ENCODE assay signal across 19 cellular contexts in the genomic region with DNA sequence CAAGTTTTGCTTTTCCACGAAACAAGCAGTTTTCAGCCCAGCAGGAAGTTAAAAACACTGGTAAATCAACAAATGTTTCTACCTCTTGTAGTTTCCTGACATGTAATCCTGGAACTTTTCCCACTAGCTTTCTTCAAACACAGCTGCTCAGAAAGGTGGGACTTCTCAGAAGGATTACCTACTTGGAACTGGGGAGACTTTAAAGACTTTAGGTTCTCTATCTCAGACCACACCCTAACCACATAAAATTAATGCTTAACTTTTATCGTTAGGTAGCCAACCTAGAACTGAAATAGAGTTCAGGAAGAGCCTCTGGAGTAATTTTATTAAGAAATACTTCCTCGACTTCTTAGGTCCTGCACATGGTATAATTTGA. TPM values are rescaled to one million over a fixed set of nuclear protein-coding genes. Genes with fewer than 3 reads are reported as not detected.
DNase-seq lines count a peak whose midpoint lies in the region; ATAC-seq and TF ChIP-seq lines count a peak whose summit lies in the region.
"Had no signal": no experiment of that assay in that cellular context is flagged by ENCODE, and none has a peak within 500 bp of the region (broad histone marks: within the 10 kb centered on the region; RNA-seq: fewer than 3 reads in every experiment).

TSS of gene BCL2L15 (minus strand) at position 190 of the 376 bp plus-strand sequence. CDS start 206 bp downstream, outside the sequence.

- H3K27me3 Mint-ChIP-seq in activated naive CD8-positive, alpha-beta T cell, result no peaks in the 10 kb centered on the region
- H3K27me3 Mint-ChIP-seq in activated naive CD8-positive, alpha-beta T cell treated with anti-CD3 and anti-CD28 coated beads for 36 hours, result no peaks in the 10 kb centered on the region
- H3K27me3 Mint-ChIP-seq in activated T-helper 1 cell treated with anti-CD3 and anti-CD28 coated beads, Interleukin-12 subunit alpha, Interleukin-12 subunit beta, Interleukin-2, Interleukin-4 antibody, amounts not matched to agents 30 ng/mL and 10 ng/mL and 1 ng/mL, durations not matched to agents 14 hours and 24 hours and 36 hours (ENCODE audit: insufficient read depth), result no peaks in the 10 kb centered on the region

- peaks cover 0 to 9% of the 10 kb centered on the region in 2 donors for H3K4me1 ChIP-seq in left lung
- no peaks in the 10 kb centered on the region for H3K4me1 ChIP-seq in upper lobe of left lung
- no peaks in the 10 kb centered on the region for H3K4me1 ChIP-seq in heart left ventricle
- H3K4me1 ChIP-seq: right lobe of liver had no signal

- no peak for TF ChIP-seq EP300 in upper lobe of left lung (IDR thresholded peaks at IDR 0.05)

- no peak within 1 kb of the TSS for H3K4me3 ChIP-seq in left lung
- peak within 1 kb of the TSS in 2 of 4 donors; percentile 14 to 17 for H3K4me3 ChIP-seq in upper lobe of left lung
- H3K4me3 ChIP-seq in heart left ventricle, result no peak within 1 kb of the TSS
- H3K4me3 ChIP-seq: right lobe of liver had no signal

- H3K36me3 Mint-ChIP-seq in activated naive CD8-positive, alpha-beta T cell, result peaks cover 10% of the 10 kb centered on the region
- peaks cover 9% of the 10 kb centered on the region for H3K36me3 Mint-ChIP-seq in activated naive CD8-positive, alpha-beta T cell treated with anti-CD3 and anti-CD28 coated beads for 36 hours
- H3K36me3 Mint-ChIP-seq in activated T-helper 1 cell treated with anti-CD3 and anti-CD28 coated beads, Interleukin-12 subunit alpha, Interleukin-12 subunit beta, Interleukin-2, Interleukin-4 antibody, amounts not matched to agents 30 ng/mL and 10 ng/mL and 1 ng/mL, durations not matched to agents 14 hours and 24 hours and 36 hours (ENCODE audit: low read depth), result peaks cover 11% of the 10 kb centered on the region

- H3K27me3 ChIP-seq in left lung (no peaks in the 10 kb centered on the region), upper lobe of left lung (no peaks in the 10 kb centered on the region), heart left ventricle (no peaks in the 10 kb centered on the region)
- H3K27me3 ChIP-seq: right lobe of liver had no signal

- 23 to 46% methylated on average over 3 of the region's 3 CpGs for WGBS in upper lobe of left lung, 2 donors
- 56 to 72% (median 66%) methylated on average over 3 of the region's 3 CpGs for WGBS in heart left ventricle, 4 donors

- H3K4me1 Mint-ChIP-seq in activated naive CD8-positive, alpha-beta T cell (ENCODE audit: low read depth), result peaks cover 23% of the 10 kb centered on the region
- H3K4me1 Mint-ChIP-seq in activated naive CD8-positive, alpha-beta T cell treated with anti-CD3 and anti-CD28 coated beads for 36 hours, result peaks cover 18% of the 10 kb centered on the region
- H3K4me1 Mint-ChIP-seq in activated T-helper 1 cell treated with anti-CD3 and anti-CD28 coated beads, Interleukin-12 subunit alpha, Interleukin-12 subunit beta, Interleukin-2, Interleukin-4 antibody, amounts not matched to agents 30 ng/mL and 10 ng/mL and 1 ng/mL, durations not matched to agents 14 hours and 24 hours and 36 hours (ENCODE audit: low read depth), result peaks cover 23% of the 10 kb centered on the region

- peak within 1 kb of the TSS in 1 of 2 donors; percentile 66 for H3K27ac ChIP-seq in left lung
- H3K27ac ChIP-seq in upper lobe of left lung, result peak within 1 kb of the TSS; percentile 32 to 73 (median 55)
- no peak within 1 kb of the TSS for H3K27ac ChIP-seq in heart left ventricle
- H3K27ac ChIP-seq: right lobe of liver, RWPE1 had no signal

- no peak for TF ChIP-seq POLR2A in upper lobe of left lung (IDR thresholded peaks at IDR 0.05)
- no peak for TF ChIP-seq POLR2A in heart left ventricle (IDR thresholded peaks at IDR 0.05)

- H3K9me3 ChIP-seq in left lung, result no peaks in the 10 kb centered on the region
- no peaks in the 10 kb centered on the region for H3K9me3 ChIP-seq in upper lobe of left lung
- no peaks in the 10 kb centered on the region for H3K9me3 ChIP-seq in heart left ventricle
- H3K9me3 ChIP-seq: right lobe of liver had no signal

- no peak for TF ChIP-seq CTCF in left lung (IDR thresholded peaks at IDR 0.05)
- TF ChIP-seq CTCF in upper lobe of left lung (IDR thresholded peaks at IDR 0.05), result no peak
- TF ChIP-seq CTCF in heart left ventricle (IDR thresholded peaks at IDR 0.05), result no peak

- peak within 1 kb of the TSS; percentile 41 for H3K27ac Mint-ChIP-seq in activated naive CD8-positive, alpha-beta T cell
- H3K27ac Mint-ChIP-seq in activated naive CD8-positive, alpha-beta T cell treated with anti-CD3 and anti-CD28 coated beads for 36 hours, result no peak within 1 kb of the TSS
- H3K27ac Mint-ChIP-seq in activated T-helper 1 cell treated with anti-CD3 and anti-CD28 coated beads, Interleukin-12 subunit alpha, Interleukin-12 subunit beta, Interleukin-2, Interleukin-4 antibody, amounts not matched to agents 30 ng/mL and 10 ng/mL and 1 ng/mL, durations not matched to agents 14 hours and 24 hours and 36 hours, result no peak within 1 kb of the TSS

- intact Hi-C loops in activated T-helper 1 cell treated with anti-CD3 and anti-CD28 coated beads, Interleukin-12 subunit alpha, Interleukin-12 subunit beta, Interleukin-2, Interleukin-4 antibody, amounts not matched to agents 30 ng/mL and 10 ng/mL and 1 ng/mL, durations not matched to agents 14 hours and 24 hours and 36 hours (cut with micrococcal nuclease), result no loop called here
- intact Hi-C loops in left lung (cut with DNase I) (no loop called here), heart left ventricle (cut with DNase I) (no loop called here)

- H3K9me3 Mint-ChIP-seq in activated naive CD8-positive, alpha-beta T cell (ENCODE audit: low read depth), result no peaks in the 10 kb centered on the region
- no peaks in the 10 kb centered on the region for H3K9me3 Mint-ChIP-seq in activated naive CD8-positive, alpha-beta T cell treated with anti-CD3 and anti-CD28 coated beads for 36 hours
- no peaks in the 10 kb centered on the region for H3K9me3 Mint-ChIP-seq in activated T-helper 1 cell treated with anti-CD3 and anti-CD28 coated beads, Interleukin-12 subunit alpha, Interleukin-12 subunit beta, Interleukin-2, Interleukin-4 antibody, amounts not matched to agents 30 ng/mL and 10 ng/mL and 1 ng/mL, durations not matched to agents 14 hours and 24 hours and 36 hours

- ATAC-seq in left lung (peak; percentile 85), upper lobe of left lung (ENCODE audit: low FRiP score in 2 of 2) (peak; percentile 24 to 81), heart left ventricle (no peak)
- ATAC-seq: right lobe of liver had no signal

- no peaks in the 10 kb centered on the region for H3K36me3 ChIP-seq in left lung
- H3K36me3 ChIP-seq in upper lobe of left lung, result no peaks in the 10 kb centered on the region
- H3K36me3 ChIP-seq in heart left ventricle, result no peaks in the 10 kb centered on the region
- H3K36me3 ChIP-seq: right lobe of liver had no signal

- no peak for DNase-seq in activated naive CD8-positive, alpha-beta T cell treated with anti-CD3 and anti-CD28 coated beads for 36 hours
- DNase-seq in activated T-helper 1 cell treated with anti-CD3 and anti-CD28 coated beads, Interleukin-12 subunit alpha, Interleukin-12 subunit beta, Interleukin-2, Interleukin-4 antibody, amounts not matched to agents 30 ng/mL and 10 ng/mL and 1 ng/mL, durations not matched to agents 14 hours and 24 hours and 36 hours (ENCODE audit: low spot score), result no peak
- DNase-seq in left lung, result no peak
- DNase-seq in upper lobe of left lung, result no peak
- no peak for DNase-seq in heart left ventricle
- DNase-seq in superior temporal gyrus (ENCODE audit: extremely low spot score), result no peak
- DNase-seq in activated CD4-positive, CD25-positive, alpha-beta regulatory T cell treated with anti-CD3 and anti-CD28 coated beads, Interleukin-2, amount 50 U/mL, for 72 hours, result no peak
- DNase-seq: activated CD4-positive, CD25-positive, alpha-beta regulatory T cell; activated naive CD4-positive, alpha-beta T cell; EL; head of caudate nucleus; NCI-H1417; NCI-H2171; NCI-H82; right lobe of liver; stimulated activated CD4-positive, alpha-beta T cell treated with anti-CD3 and anti-CD28 coated beads, Interleukin-2, amount 100 ng/mL, for 48 hours; SW 1271 had no signal

- no peak within 1 kb of the TSS for H3K4me3 Mint-ChIP-seq in activated naive CD8-positive, alpha-beta T cell
- no peak within 1 kb of the TSS for H3K4me3 Mint-ChIP-seq in activated naive CD8-positive, alpha-beta T cell treated with anti-CD3 and anti-CD28 coated beads for 36 hours
- H3K4me3 Mint-ChIP-seq in activated T-helper 1 cell treated with anti-CD3 and anti-CD28 coated beads, Interleukin-12 subunit alpha, Interleukin-12 subunit beta, Interleukin-2, Interleukin-4 antibody, amounts not matched to agents 30 ng/mL and 10 ng/mL and 1 ng/mL, durations not matched to agents 14 hours and 24 hours and 36 hours, result peak within 1 kb of the TSS; percentile 1

RNA-seq across cellular contexts. Expression of gene BCL2L15, which starts in this region (rescaled TPM):
- total RNA-seq in activated naive CD8-positive, alpha-beta T cell treated with anti-CD3 and anti-CD28 coated beads for 36 hours, result 1 to 10 TPM in 1 of 2 experiments, under 1 TPM in 1; 0.88 to 2.2 TPM
- total RNA-seq in activated T-helper 1 cell treated with anti-CD3 and anti-CD28 coated beads, Interleukin-12 subunit alpha, Interleukin-12 subunit beta, Interleukin-2, Interleukin-4 antibody, amounts not matched to agents 30 ng/mL and 10 ng/mL and 1 ng/mL, durations not matched to agents 14 hours and 24 hours and 36 hours, result 0.67 and 0.69 TPM in 2 replicates
- total RNA-seq in left lung, result 1 to 10 TPM; 2.2 to 2.3 TPM
- 1 to 10 TPM; 1.0 to 6.2 (median 1.7) TPM for total RNA-seq in upper lobe of left lung
- under 1 TPM in 4 of 9 donors, not detected in 5; 0.07 to 0.61 (median 0.38) TPM for total RNA-seq in heart left ventricle
- polyA plus RNA-seq in heart left ventricle, result under 1 TPM; 0.01 to 0.08 TPM

Comparison
In these comparisons a context has a peak if more than half of its experiments do, and no peak if none do; other contexts are left out.
1. ATAC-seq: peak in left lung (single experiment) and upper lobe of left lung (2 of 2); none in heart left ventricle (0 of 4).
2. H3K27ac ChIP-seq: peak in upper lobe of left lung (4 of 4); none in heart left ventricle (0 of 12).